22 cellular contexts compared by ENCODE assay signal in the genomic region with DNA sequence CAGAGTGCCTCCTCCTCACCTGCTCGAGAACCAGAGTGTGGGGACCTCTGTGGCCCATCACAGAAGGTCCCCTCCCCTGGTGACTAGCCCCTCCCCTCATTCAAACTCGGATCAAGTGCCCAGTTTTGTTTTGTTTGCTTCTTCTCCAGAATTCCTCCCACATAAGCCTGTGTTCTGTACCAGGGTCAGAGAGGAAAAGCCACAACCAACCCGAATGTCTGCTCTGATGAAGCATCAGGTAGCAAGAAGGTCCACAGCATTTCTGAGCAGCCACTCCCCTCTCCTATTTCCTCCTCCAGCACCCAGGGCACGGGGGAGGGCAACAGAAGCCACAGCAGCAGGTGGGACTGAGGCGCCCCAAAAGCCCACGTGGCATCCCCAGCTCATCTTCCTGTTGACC. TPM values are rescaled to one million over a fixed set of nuclear protein-coding genes. Genes with fewer than 3 reads are reported as not detected.
"Had no signal": no experiment of that assay in that cellular context is flagged by ENCODE, and none has a peak within 500 bp of the region (broad histone marks: within the 10 kb centered on the region; RNA-seq: fewer than 3 reads in every experiment).

No MANE protein-coding gene starts in this region.

- H3K4me3 ChIP-seq: SJSA1, SK-N-MC had no signal

- H3K27me3 ChIP-seq: SJSA1 had no signal

- H3K9me3 ChIP-seq: SJSA1 had no signal

- H3K27ac ChIP-seq: HL-60, SJSA1, SK-N-MC had no signal

- DNase-seq: KBM-7, MV-4-11, NCI-H1048, NCI-H1105, NCI-H1417, NCI-H1436 treated with DMSO at 0.1 percent for 48 hours, NCI-H1694, NCI-H187 treated with DMSO at 0.1 percent for 48 hours, NCI-H2029 treated with DMSO at 0.1 percent for 48 hours, NCI-H2171 treated with DMSO at 0.1 percent for 48 hours, NCI-H524, NCI-H526 treated with DMSO at 0.1 percent for 48 hours, NCI-H748 treated with DMSO at 0.1 percent for 48 hours, Right ventricle myocardium superior, RPMI8226, SIG-M5 had no signal

- H3K36me3 ChIP-seq: SJSA1 had no signal

RNA-seq across cellular contexts. Expression of gene HSD17B3, which starts 58.2 kb away (rescaled TPM):
- total RNA-seq: LHCN-M2, MCF 10A, NCI-H460, SJSA1 had no signal
